In the genomic region with DNA sequence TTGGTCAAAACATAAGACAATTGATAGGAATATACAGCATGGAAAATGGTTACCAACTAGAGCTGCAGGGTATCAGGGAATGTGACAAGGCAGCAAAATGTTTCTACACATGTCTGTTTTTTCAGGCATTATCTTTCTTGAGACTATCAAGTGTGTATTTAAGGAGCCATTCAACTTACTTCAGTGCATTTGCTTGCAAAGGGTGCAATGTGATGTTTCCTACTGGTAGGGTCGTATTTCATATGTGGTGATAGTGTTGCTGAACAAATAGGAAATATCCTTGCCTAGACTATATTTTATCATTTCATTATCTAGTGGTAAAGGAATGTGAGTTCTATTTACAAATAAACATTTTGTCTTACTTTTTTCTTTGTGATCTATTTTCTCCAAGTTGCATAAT, we compare ENCODE assay signal across 8 cellular contexts. TPM values are rescaled to one million over a fixed set of nuclear protein-coding genes. Genes with fewer than 3 reads are reported as not detected.
A peak's percentile ranks its signal among the peaks of the same experiment; 100 is the strongest.
DNase-seq lines count a peak whose midpoint lies in the region; ATAC-seq and FAIRE-seq lines count a peak whose summit lies in the region.

No MANE protein-coding gene starts in this region.

- H3K36me3 Mint-ChIP-seq in activated naive CD4-positive, alpha-beta T cell treated with anti-CD3 and anti-CD28 coated beads, Interleukin-2, amount 10 ng/mL, durations not matched to agents 7 days and 5 days = peaks cover 55% of the 10 kb centered on the region

- no peak for FAIRE-seq in urothelium cell line (lab: Jason Lieb, UNC)

- peak overlapping the region; percentile 68 for H3K4me3 Mint-ChIP-seq in activated naive CD4-positive, alpha-beta T cell treated with anti-CD3 and anti-CD28 coated beads, Interleukin-2, amount 10 ng/mL, durations not matched to agents 7 days and 5 days

- no peak for ATAC-seq in HG03460 (IDR thresholded peaks at IDR 0.05; ENCODE audit: unreplicated experiment)

- peaks cover 79% of the 10 kb centered on the region for H3K4me1 ChIP-seq in effector memory CD4-positive, alpha-beta T cell (ENCODE audit: control insufficient read depth, insufficient read depth, low read length, poor library complexity, severe bottlenecking)
- H3K4me1 ChIP-seq in thymus (ENCODE audit: control insufficient read depth, insufficient read depth, low read length) = peaks cover 25% of the 10 kb centered on the region

- H3K9ac ChIP-seq in SK-N-MC (ENCODE audit: insufficient read length) = peak overlapping the region; percentile 62

- CTCF ChIA-PET in activated naive CD4-positive, alpha-beta T cell treated with anti-CD3 and anti-CD28 coated beads, Interleukin-2, amount 10 ng/mL, durations not matched to agents 7 days and 5 days (lab: Charles Lee) = interaction anchor here (0.8 to 3.4 kb wide), 9 partner anchors 12 to 158 kb away, joined by 3 to 17 read pairs (median 5); no protein-coding TSS in a partner anchor

- H3K27me3 ChIP-seq in effector memory CD4-positive, alpha-beta T cell (replicated peaks; ENCODE audit: control insufficient read depth, insufficient read depth, low read length, poor library complexity, severe bottlenecking) = no peaks in the 10 kb centered on the region
- no peaks in the 10 kb centered on the region for H3K27me3 ChIP-seq in thymus (ENCODE audit: control insufficient read depth, insufficient read depth)

- H3K9me3 ChIP-seq in SK-N-MC (ENCODE audit: low read depth, low read length) (no peaks in the 10 kb centered on the region; the same call in 1 of the 2 replicates), thymus (ENCODE audit: control insufficient read depth) (no peaks in the 10 kb centered on the region)
- no peaks in the 10 kb centered on the region for H3K9me3 ChIP-seq in effector memory CD4-positive, alpha-beta T cell (ENCODE audit: control insufficient read depth, low read length)

- peaks cover 88% of the 10 kb centered on the region for H3K4me1 Mint-ChIP-seq in activated naive CD4-positive, alpha-beta T cell treated with anti-CD3 and anti-CD28 coated beads, Interleukin-2, amount 10 ng/mL, durations not matched to agents 7 days and 5 days

- peak overlapping the region; percentile 92 for H3K27ac Mint-ChIP-seq in activated naive CD4-positive, alpha-beta T cell treated with anti-CD3 and anti-CD28 coated beads, Interleukin-2, amount 10 ng/mL, durations not matched to agents 7 days and 5 days

- H3K27ac ChIP-seq in SK-N-MC (peak overlapping the region; percentile 99), thymus (ENCODE audit: low read depth) (peak overlapping the region; percentile 79)
- H3K27ac ChIP-seq in effector memory CD4-positive, alpha-beta T cell (ENCODE audit: insufficient read depth, low read length, poor library complexity, severe bottlenecking) = peak overlapping the region; percentile 80

- no peak for DNase-seq in activated naive CD4-positive, alpha-beta T cell treated with anti-CD3 and anti-CD28 coated beads, Interleukin-2, amount 10 ng/mL, durations not matched to agents 7 days and 5 days
- DNase-seq in activated naive CD4-positive, alpha-beta T cell (lab: John Stamatoyannopoulos, UW) = no peak
- DNase-seq in SK-N-MC (ENCODE audit: low read depth, low spot score) = no peak
- DNase-seq in effector memory CD4-positive, alpha-beta T cell = no peak
- no peak for DNase-seq in urothelium cell line (ENCODE audit: low spot score)
- DNase-seq in NK-92 (lab: John Stamatoyannopoulos, UW; ENCODE audit: unreplicated experiment) = no peak

- H3K9me3 Mint-ChIP-seq in activated naive CD4-positive, alpha-beta T cell treated with anti-CD3 and anti-CD28 coated beads, Interleukin-2, amount 10 ng/mL, durations not matched to agents 7 days and 5 days = peaks cover 2% of the 10 kb centered on the region

- H3K36me3 ChIP-seq in SK-N-MC (ENCODE audit: insufficient read depth, low read length) (no peaks in the 10 kb centered on the region), thymus (ENCODE audit: control insufficient read depth, insufficient read depth) (peaks cover 13% of the 10 kb centered on the region)
- H3K36me3 ChIP-seq in effector memory CD4-positive, alpha-beta T cell (ENCODE audit: control insufficient read depth, insufficient read depth, low read length) = peaks cover 4% of the 10 kb centered on the region

- no peaks in the 10 kb centered on the region for H3K27me3 Mint-ChIP-seq in activated naive CD4-positive, alpha-beta T cell treated with anti-CD3 and anti-CD28 coated beads, Interleukin-2, amount 10 ng/mL, durations not matched to agents 7 days and 5 days

- WGBS in thymus = 4% methylated on average over 1 of the region's 1 CpG

- H3K4me3 ChIP-seq in SK-N-MC (peak overlapping the region; percentile 64), thymus (ENCODE audit: low read length) (peak overlapping the region; percentile 34)
- no peak overlapping the region for H3K4me3 ChIP-seq in effector memory CD4-positive, alpha-beta T cell (ENCODE audit: insufficient read depth, low read depth, low read length, poor library complexity, severe bottlenecking)

RNA-seq across cellular contexts. Expression of a gene that starts 42.4 kb away (rescaled TPM):
- 130 TPM for polyA plus RNA-seq in thymus
